8 cellular contexts compared by ENCODE assay signal in genomic region chr2:131105156-131105949, GRCh38. TPM values are rescaled to one million over a fixed set of nuclear protein-coding genes. Genes with fewer than 3 reads are reported as not detected.
DNase-seq lines count a peak whose midpoint lies in the region; ATAC-seq, FAIRE-seq and TF ChIP-seq lines count a peak whose summit lies in the region.

TSS of gene PLEKHB2 (plus strand) at chr2:131105336. CDS start at chr2:131120942, 15,606 bp downstream.

- no peak for FAIRE-seq in A549 (lab: Jason Lieb, UNC)
- no peak for FAIRE-seq in bronchial epithelial cell (lab: Jason Lieb, UNC)

- DNase-seq in A549 (ENCODE audit: low read depth in 1 of 2, low spot score in 1 of 2): peak; percentile 80 to 93
- peak; percentile 83 for DNase-seq in NCI-H2196 treated with DMSO at 0.1 percent for 48 hours (lab: John Stamatoyannopoulos, UW; ENCODE audit: unreplicated experiment)
- peak; percentile 91 for DNase-seq in WTC11 (ENCODE audit: low spot score)
- DNase-seq in bronchial epithelial cell (ENCODE audit: low read depth): peak; percentile 74
- peak; percentile 86 for DNase-seq in iris pigment epithelial cell (ENCODE audit: low read depth)
- peak; percentile 92 for DNase-seq in stimulated activated CD4-positive, alpha-beta T cell treated with anti-CD3 and anti-CD28 coated beads, Interleukin-12 subunit alpha, Interleukin-12 subunit beta, amount 100 ng/mL, for 4 hours

- H3K27ac ChIP-seq in A549: peak within 1 kb of the TSS; percentile 89 to 98

- no peaks in the 10 kb centered on the region for H3K9me3 ChIP-seq in A549

- under 1% methylated on average over 61 of the region's 66 CpGs for WGBS in A549 (ENCODE audit: missing lambda C conversion rate)

- H3K27me3 ChIP-seq in bronchial epithelial cell (ENCODE audit: control insufficient read depth, insufficient read depth, low read length): no peaks in the 10 kb centered on the region

- H3K4me2 ChIP-seq in A549: peak within 1 kb of the TSS; percentile 88

- CTCF ChIA-PET in A549 (lab: Yijun Ruan, JAX): interaction anchor here (1.0 to 2.0 kb wide), 5 partner anchors 12 to 308 kb away, joined by 3 to 9 read pairs (median 3); partner anchors contain the start of gene FAM168B
- CTCF ChIA-PET in WTC11 (lab: Charles Lee): interaction anchor here (0.8 to 1.5 kb wide), 4 partner anchors 11 to 64 kb away, joined by 3 to 5 read pairs (median 4); partner anchors contain the start of gene FAM168B

- TF ChIP-seq RAD21 in A549 (conservative IDR thresholded peaks at IDR 0.05 in 1 of 2, IDR thresholded peaks at IDR 0.05 in 1 of 2): no peak; a peak in 1 of 5 replicates

- ATAC-seq in A549 (peak; percentile 83 to 89), GM18517 (IDR thresholded peaks at IDR 0.05; ENCODE audit: unreplicated experiment) (peak; percentile 79), HG03039 (IDR thresholded peaks at IDR 0.05; ENCODE audit: unreplicated experiment) (peak; percentile 76), WTC11 (peak; percentile 76)

- H3K4me1 ChIP-seq in A549: peaks cover 19% of the 10 kb centered on the region

- peak; percentile 99 for TF ChIP-seq POLR2A in A549 (IDR thresholded peaks at IDR 0.05; ENCODE audit: low read length)

- peak within 1 kb of the TSS; percentile 92 for H3K4me3 Mint-ChIP-seq in WTC11

- no peaks in the 10 kb centered on the region for H3K9me3 Mint-ChIP-seq in WTC11

- peaks cover 24% of the 10 kb centered on the region for H3K4me1 Mint-ChIP-seq in WTC11

- peak within 1 kb of the TSS; percentile 89 for H3K27ac Mint-ChIP-seq in WTC11

- POLR2A ChIA-PET in A549 (lab: Yijun Ruan, JAX): interaction anchor here (0.6 to 4.5 kb wide), 3 partner anchors 12 to 21 kb away, joined by 3 to 43 read pairs (median 3); partner anchors contain the start of gene FAM168B
- POLR2A ChIA-PET in WTC11 (lab: Charles Lee): interaction anchor here (2.8 kb wide), 1 partner anchor 13 kb away, joined by 15 read pairs; the partner anchor contains the start of gene FAM168B

- no peaks in the 10 kb centered on the region for H3K36me3 ChIP-seq in bronchial epithelial cell (ENCODE audit: control insufficient read depth, insufficient read depth, low read length)

- H3K4me3 ChIP-seq in A549: peak within 1 kb of the TSS; percentile 95
- H3K4me3 ChIP-seq in bronchial epithelial cell (ENCODE audit: low read depth, low read length): peak within 1 kb of the TSS; percentile 98

- TF ChIP-seq CTCF in A549 (IDR thresholded peaks at IDR 0.05) (peak; percentile 36; the same call in 1 of the 3 replicates), WTC11 (IDR thresholded peaks at IDR 0.05) (no peak), bronchial epithelial cell (IDR thresholded peaks at IDR 0.05; ENCODE audit: insufficient read depth, low read length, severe bottlenecking) (peak; percentile 27)

- no peak for TF ChIP-seq EP300 in A549 (IDR thresholded peaks at IDR 0.05)

- no peaks in the 10 kb centered on the region for H3K27me3 Mint-ChIP-seq in WTC11 (ENCODE audit: low read depth)

- H3K36me3 Mint-ChIP-seq in WTC11: peaks cover 5% of the 10 kb centered on the region; the same call in 1 of the 2 replicates

TF ChIP-seq in A549, 52 proteins besides CTCF, POLR2A, EP300 and RAD21:
- TF ChIP-seq RCOR1 (IDR thresholded peaks at IDR 0.05; ENCODE audit: low read depth, low read length) (no peak), MAX (IDR thresholded peaks at IDR 0.05) (peak; percentile 64; the same call in 1 of the 2 replicates), PHF8 (IDR thresholded peaks at IDR 0.05; ENCODE audit: borderline replicate concordance, low read depth) (peak; percentile 64; the same call in 1 of the 2 replicates), HES2 (IDR thresholded peaks at IDR 0.05) (no peak), KDM5A (IDR thresholded peaks at IDR 0.05) (no peak), E2F6 (IDR thresholded peaks at IDR 0.05; ENCODE audit: borderline replicate concordance, low read depth) (peak; percentile 65; the same call in 1 of the 2 replicates), BCL3 (IDR thresholded peaks at IDR 0.05) (peak; percentile 73; the same call in 2 of the 3 replicates), MAFK (IDR thresholded peaks at IDR 0.05; ENCODE audit: partially characterized antibody) (no peak), JUN (IDR thresholded peaks at IDR 0.05) (peak in 1 of 2 experiments; percentile 87; a peak in 2 of 5 replicates)

TF ChIP-seq in WTC11, 78 proteins besides CTCF, POLR2A, EP300 and RAD21:
- TF ChIP-seq SOX15 (CRISPR knock-in tag; IDR thresholded peaks at IDR 0.05) (no peak), FOXP1 (CRISPR knock-in tag; IDR thresholded peaks at IDR 0.05; ENCODE audit: borderline replicate concordance) (peak; percentile 32; the same call in 1 of the 2 replicates), GABPB1 (CRISPR knock-in tag; IDR thresholded peaks at IDR 0.05) (peak; percentile 56), ZBTB43 (CRISPR knock-in tag; IDR thresholded peaks at IDR 0.05) (peak; percentile 49; the same call in 1 of the 2 replicates), TEAD1 (CRISPR knock-in tag; IDR thresholded peaks at IDR 0.05) (0 out of 2 replicates have a peak, but pooled peaks have one; percentile 54), ZSCAN18 (CRISPR knock-in tag; IDR thresholded peaks at IDR 0.05) (no peak), ZNF416 (CRISPR knock-in tag; IDR thresholded peaks at IDR 0.05) (0 out of 2 replicates have a peak, but pooled peaks have one; percentile 48), USF1 (CRISPR knock-in tag; IDR thresholded peaks at IDR 0.05) (0 out of 2 replicates have a peak, but pooled peaks have one; percentile 7), CREM (CRISPR knock-in tag; IDR thresholded peaks at IDR 0.05) (peak; percentile 61; the same call in 1 of the 2 replicates), ZBTB21 (CRISPR knock-in tag; IDR thresholded peaks at IDR 0.05; ENCODE audit: borderline replicate concordance) (0 out of 2 replicates have a peak, but pooled peaks have one; percentile 9), NFE2L1 (CRISPR knock-in tag; IDR thresholded peaks at IDR 0.05) (0 out of 2 replicates have a peak, but pooled peaks have one; percentile 39), FOXK1 (CRISPR knock-in tag; IDR thresholded peaks at IDR 0.05) (peak; percentile 67; the same call in 1 of the 2 replicates), JUN (CRISPR knock-in tag; IDR thresholded peaks at IDR 0.05) (no peak), EMX1 (CRISPR knock-in tag; IDR thresholded peaks at IDR 0.05) (no peak), SP1 (CRISPR knock-in tag; conservative IDR thresholded peaks at IDR 0.05) (peak; percentile 57; the same call in 1 of the 2 replicates), TCF7 (CRISPR knock-in tag; IDR thresholded peaks at IDR 0.05; ENCODE audit: low read depth) (0 out of 2 replicates have a peak, but pooled peaks have one; percentile 42)
TF ChIP-seq in WTC11: peak in this region for 12.

RNA-seq across cellular contexts. Expression of gene PLEKHB2, which starts in this region (rescaled TPM):
- 70.6 and 76.6 TPM in 2 replicates for polyA plus RNA-seq in A549 (2011; rRNA removed)
- 68.4 and 105 TPM in 2 replicates for polyA plus RNA-seq in A549 (2012; cell fraction: cytosol; rRNA removed)
- polyA plus RNA-seq in A549 (2012; cell fraction: nucleus; rRNA removed): 29.6 and 35.5 TPM in 2 replicates
- 54.4 to 57.5 TPM (median 57.0 TPM) in 3 replicates for polyA plus RNA-seq in A549 (2017; fragmentation: RNase III; extraction: RNeasy Plus Mini Kit Qiagen cat#74134 plus additional on column Dnase treatment)
- 78.0 and 89.8 TPM in 2 replicates for polyA minus RNA-seq in A549 (2011; rRNA and poly(A)+ RNA removed)
- total RNA-seq in WTC11 (2021): 62.1 to 65.6 TPM (median 63.1 TPM) in 3 replicates
- total RNA-seq in bronchial epithelial cell: 155 and 204 TPM in 2 replicates

Comparison
In these comparisons a context has a peak if more than half of its experiments do, and no peak if none do; other contexts are left out.
1. Peak in every context shown above with its lines: DNase-seq, ATAC-seq, H3K4me3 ChIP-seq and H3K27ac ChIP-seq.